Comparison of ENCODE assay signal across 1 cellular context in genomic region chr13:32587014-32587773, GRCh38.
TF ChIP-seq lines count a peak whose summit lies in the region.

No MANE protein-coding gene starts in this region.

TF ChIP-seq in K562, 482 proteins besides CTCF, POLR2A, EP300 and RAD21 (continued from another document):
- TF ChIP-seq ZBTB7A (IDR thresholded peaks at IDR 0.05; ENCODE audit: borderline replicate concordance, control insufficient read depth, low read depth, low read length): peak; percentile 52; the same call in 1 of the 2 replicates
